Comparison of ENCODE assay signal across 1 cellular context in the genomic region with DNA sequence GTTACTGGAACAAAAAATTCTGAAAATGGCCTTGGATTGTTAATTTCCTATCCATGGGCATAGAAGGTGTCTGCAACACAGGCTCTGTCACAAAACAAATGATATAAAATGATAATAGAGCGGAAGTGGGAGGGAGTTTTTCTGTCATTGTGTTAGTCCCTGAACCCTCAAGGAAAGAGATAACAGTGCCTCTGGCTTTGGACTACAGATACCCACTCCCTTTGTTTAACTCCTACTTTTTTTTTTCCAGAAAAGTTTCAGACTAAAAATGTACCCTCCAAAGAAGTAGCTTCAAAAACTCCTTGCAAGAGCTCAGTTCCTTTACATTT.
TF ChIP-seq lines count a peak whose summit lies in the region.

No MANE protein-coding gene starts in this region.

TF ChIP-seq in HepG2, 621 proteins besides CTCF, POLR2A, EP300 and RAD21:
- no peak for TF ChIP-seq ZMAT3 (CRISPR knock-in tag; conservative IDR thresholded peaks at IDR 0.05)
